In the genomic region with DNA sequence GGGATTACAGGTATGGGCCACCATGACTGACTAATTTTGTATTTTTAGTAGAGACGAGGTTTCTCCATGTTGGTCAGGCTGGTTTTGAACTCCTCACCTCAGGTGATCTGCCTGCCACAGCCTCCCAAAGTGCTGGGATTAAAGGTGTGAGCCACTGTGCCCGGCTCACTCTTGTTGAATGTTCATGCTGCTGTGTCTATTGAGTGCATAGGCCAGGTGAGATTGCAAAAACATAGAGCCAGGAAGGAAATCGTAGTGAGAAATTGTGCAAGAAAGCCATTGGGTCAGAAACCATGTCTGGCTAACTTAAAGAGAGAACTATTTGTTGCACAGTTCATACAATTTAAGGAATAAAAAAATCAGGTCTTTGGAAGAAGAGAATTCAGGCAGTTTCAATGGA, we compare ENCODE assay signal across 1 cellular context.
TF ChIP-seq lines count a peak whose summit lies in the region.

No MANE protein-coding gene starts in this region.

TF ChIP-seq in HepG2, 621 proteins besides CTCF, POLR2A, EP300 and RAD21 (continued from another document and continues in another):
- TF ChIP-seq, protein P1, sequence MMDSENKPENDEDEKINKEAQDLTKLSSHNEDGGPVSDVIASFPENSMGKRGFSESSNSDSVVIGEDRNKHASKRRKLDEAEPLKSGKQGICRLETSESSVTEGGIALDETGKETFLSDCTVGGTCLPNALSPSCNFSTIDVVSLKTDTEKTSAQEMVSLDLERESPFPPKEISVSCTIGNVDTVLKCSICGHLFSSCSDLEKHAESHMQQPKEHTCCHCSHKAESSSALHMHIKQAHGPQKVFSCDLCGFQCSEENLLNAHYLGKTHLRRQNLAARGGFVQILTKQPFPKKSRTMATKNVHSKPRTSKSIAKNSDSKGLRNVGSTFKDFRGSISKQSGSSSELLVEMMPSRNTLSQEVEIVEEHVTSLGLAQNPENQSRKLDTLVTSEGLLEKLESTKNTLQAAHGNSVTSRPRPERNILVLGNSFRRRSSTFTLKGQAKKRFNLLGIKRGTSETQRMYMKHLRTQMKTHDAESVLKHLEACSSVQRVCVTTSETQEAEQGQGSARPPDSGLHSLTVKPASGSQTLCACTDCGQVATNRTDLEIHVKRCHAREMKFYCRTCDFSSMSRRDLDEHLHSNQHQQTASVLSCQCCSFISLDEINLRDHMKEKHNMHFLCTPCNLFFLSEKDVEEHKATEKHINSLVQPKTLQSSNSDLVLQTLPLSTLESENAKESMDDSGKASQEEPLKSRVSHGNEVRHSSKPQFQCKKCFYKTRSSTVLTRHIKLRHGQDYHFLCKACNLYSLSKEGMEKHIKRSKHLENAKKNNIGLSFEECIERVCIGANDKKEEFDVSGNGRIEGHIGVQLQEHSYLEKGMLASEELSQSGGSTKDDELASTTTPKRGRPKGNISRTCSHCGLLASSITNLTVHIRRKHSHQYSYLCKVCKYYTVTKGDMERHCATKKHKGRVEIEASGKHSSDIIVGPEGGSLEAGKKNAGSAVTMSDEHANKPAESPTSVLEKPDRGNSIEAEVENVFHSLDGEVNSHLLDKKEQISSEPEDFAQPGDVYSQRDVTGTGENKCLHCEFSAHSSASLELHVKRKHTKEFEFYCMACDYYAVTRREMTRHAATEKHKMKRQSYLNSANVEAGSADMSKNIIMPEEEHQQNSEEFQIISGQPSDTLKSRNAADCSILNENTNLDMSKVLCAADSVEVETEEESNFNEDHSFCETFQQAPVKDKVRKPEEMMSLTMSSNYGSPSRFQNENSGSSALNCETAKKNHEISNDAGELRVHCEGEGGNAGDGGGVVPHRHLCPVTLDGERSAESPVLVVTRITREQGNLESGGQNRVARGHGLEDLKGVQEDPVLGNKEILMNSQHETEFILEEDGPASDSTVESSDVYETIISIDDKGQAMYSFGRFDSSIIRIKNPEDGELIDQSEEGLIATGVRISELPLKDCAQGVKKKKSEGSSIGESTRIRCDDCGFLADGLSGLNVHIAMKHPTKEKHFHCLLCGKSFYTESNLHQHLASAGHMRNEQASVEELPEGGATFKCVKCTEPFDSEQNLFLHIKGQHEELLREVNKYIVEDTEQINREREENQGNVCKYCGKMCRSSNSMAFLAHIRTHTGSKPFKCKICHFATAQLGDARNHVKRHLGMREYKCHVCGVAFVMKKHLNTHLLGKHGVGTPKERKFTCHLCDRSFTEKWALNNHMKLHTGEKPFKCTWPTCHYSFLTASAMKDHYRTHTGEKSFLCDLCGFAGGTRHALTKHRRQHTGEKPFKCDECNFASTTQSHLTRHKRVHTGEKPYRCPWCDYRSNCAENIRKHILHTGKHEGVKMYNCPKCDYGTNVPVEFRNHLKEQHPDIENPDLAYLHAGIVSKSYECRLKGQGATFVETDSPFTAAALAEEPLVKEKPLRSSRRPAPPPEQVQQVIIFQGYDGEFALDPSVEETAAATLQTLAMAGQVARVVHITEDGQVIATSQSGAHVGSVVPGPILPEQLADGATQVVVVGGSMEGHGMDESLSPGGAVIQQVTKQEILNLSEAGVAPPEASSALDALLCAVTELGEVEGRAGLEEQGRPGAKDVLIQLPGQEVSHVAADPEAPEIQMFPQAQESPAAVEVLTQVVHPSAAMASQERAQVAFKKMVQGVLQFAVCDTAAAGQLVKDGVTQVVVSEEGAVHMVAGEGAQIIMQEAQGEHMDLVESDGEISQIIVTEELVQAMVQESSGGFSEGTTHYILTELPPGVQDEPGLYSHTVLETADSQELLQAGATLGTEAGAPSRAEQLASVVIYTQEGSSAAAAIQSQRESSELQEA (CRISPR knock-in tag; IDR thresholded peaks at IDR 0.05; ENCODE audit: not compliant biosample characterization): no peak
- TF ChIP-seq, protein P2, sequence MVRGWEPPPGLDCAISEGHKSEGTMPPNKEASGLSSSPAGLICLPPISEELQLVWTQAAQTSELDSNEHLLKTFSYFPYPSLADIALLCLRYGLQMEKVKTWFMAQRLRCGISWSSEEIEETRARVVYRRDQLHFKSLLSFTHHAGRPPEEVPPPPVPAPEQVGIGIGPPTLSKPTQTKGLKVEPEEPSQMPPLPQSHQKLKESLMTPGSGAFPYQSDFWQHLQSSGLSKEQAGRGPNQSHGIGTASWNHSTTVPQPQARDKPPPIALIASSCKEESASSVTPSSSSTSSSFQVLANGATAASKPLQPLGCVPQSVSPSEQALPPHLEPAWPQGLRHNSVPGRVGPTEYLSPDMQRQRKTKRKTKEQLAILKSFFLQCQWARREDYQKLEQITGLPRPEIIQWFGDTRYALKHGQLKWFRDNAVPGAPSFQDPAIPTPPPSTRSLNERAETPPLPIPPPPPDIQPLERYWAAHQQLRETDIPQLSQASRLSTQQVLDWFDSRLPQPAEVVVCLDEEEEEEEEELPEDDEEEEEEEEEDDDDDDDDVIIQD (CRISPR knock-in tag; IDR thresholded peaks at IDR 0.05; ENCODE audit: low read depth): peak; percentile 95
- TF ChIP-seq DPF2 (CRISPR knock-in tag; IDR thresholded peaks at IDR 0.05; ENCODE audit: borderline replicate concordance, low read depth) (0 out of 2 replicates have a peak, but pooled peaks have one; percentile 19), RXRB (CRISPR knock-in tag; IDR thresholded peaks at IDR 0.05; ENCODE audit: borderline replicate concordance) (peak; percentile 46; the same call in 1 of the 2 replicates), GATAD2A (CRISPR knock-in tag; IDR thresholded peaks at IDR 0.05) (peak; percentile 86), RCOR2 (CRISPR knock-in tag; IDR thresholded peaks at IDR 0.05) (peak; percentile 72; the same call in 1 of the 2 replicates), THYN1 (CRISPR knock-in tag; IDR thresholded peaks at IDR 0.05; ENCODE audit: borderline replicate concordance, low read depth) (no peak), HOXA7 (CRISPR knock-in tag; IDR thresholded peaks at IDR 0.05) (0 out of 2 replicates have a peak, but pooled peaks have one; percentile 54), PITX1 (CRISPR knock-in tag; IDR thresholded peaks at IDR 0.05) (peak; percentile 69), THAP11 (CRISPR knock-in tag; IDR thresholded peaks at IDR 0.05) (peak; percentile 55), ZBTB7A (CRISPR knock-in tag; IDR thresholded peaks at IDR 0.05) (no peak), ZNF331 (CRISPR knock-in tag; IDR thresholded peaks at IDR 0.05) (peak; percentile 61; the same call in 1 of the 2 replicates), HOXA9 (CRISPR knock-in tag; IDR thresholded peaks at IDR 0.05; ENCODE audit: borderline replicate concordance) (0 out of 2 replicates have a peak, but pooled peaks have one; percentile 49), FOSL2 (CRISPR knock-in tag; IDR thresholded peaks at IDR 0.05) (peak; percentile 45; the same call in 1 of the 2 replicates), SMC3 (IDR thresholded peaks at IDR 0.05; ENCODE audit: low read length) (peak; percentile 24; the same call in 1 of the 2 replicates), ATF7 (IDR thresholded peaks at IDR 0.05) (no peak), ATF7 (CRISPR knock-in tag; IDR thresholded peaks at IDR 0.05) (no peak), ZSCAN21 (CRISPR knock-in tag; IDR thresholded peaks at IDR 0.05; ENCODE audit: borderline replicate concordance) (no peak), YEATS4 (CRISPR knock-in tag; IDR thresholded peaks at IDR 0.05; ENCODE audit: borderline replicate concordance) (0 out of 2 replicates have a peak, but pooled peaks have one; percentile 28), ATAD3A (CRISPR knock-in tag; IDR thresholded peaks at IDR 0.05) (no peak), SNAPC2 (CRISPR knock-in tag; IDR thresholded peaks at IDR 0.05) (no peak), NFYC (CRISPR knock-in tag; IDR thresholded peaks at IDR 0.05) (no peak), ZSCAN20 (CRISPR knock-in tag; IDR thresholded peaks at IDR 0.05; ENCODE audit: borderline replicate concordance) (0 out of 2 replicates have a peak, but pooled peaks have one; percentile 32)
- TF ChIP-seq, protein P3, sequence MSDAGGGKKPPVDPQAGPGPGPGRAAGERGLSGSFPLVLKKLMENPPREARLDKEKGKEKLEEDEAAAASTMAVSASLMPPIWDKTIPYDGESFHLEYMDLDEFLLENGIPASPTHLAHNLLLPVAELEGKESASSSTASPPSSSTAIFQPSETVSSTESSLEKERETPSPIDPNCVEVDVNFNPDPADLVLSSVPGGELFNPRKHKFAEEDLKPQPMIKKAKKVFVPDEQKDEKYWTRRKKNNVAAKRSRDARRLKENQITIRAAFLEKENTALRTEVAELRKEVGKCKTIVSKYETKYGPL (CRISPR knock-in tag; IDR thresholded peaks at IDR 0.05): 0 out of 2 replicates have a peak, but pooled peaks have one; percentile 27
- TF ChIP-seq, protein P4, sequence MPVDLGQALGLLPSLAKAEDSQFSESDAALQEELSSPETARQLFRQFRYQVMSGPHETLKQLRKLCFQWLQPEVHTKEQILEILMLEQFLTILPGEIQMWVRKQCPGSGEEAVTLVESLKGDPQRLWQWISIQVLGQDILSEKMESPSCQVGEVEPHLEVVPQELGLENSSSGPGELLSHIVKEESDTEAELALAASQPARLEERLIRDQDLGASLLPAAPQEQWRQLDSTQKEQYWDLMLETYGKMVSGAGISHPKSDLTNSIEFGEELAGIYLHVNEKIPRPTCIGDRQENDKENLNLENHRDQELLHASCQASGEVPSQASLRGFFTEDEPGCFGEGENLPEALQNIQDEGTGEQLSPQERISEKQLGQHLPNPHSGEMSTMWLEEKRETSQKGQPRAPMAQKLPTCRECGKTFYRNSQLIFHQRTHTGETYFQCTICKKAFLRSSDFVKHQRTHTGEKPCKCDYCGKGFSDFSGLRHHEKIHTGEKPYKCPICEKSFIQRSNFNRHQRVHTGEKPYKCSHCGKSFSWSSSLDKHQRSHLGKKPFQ (CRISPR knock-in tag; IDR thresholded peaks at IDR 0.05; ENCODE audit: insufficient replicate concordance): peak; percentile 60
- TF ChIP-seq, protein P5, sequence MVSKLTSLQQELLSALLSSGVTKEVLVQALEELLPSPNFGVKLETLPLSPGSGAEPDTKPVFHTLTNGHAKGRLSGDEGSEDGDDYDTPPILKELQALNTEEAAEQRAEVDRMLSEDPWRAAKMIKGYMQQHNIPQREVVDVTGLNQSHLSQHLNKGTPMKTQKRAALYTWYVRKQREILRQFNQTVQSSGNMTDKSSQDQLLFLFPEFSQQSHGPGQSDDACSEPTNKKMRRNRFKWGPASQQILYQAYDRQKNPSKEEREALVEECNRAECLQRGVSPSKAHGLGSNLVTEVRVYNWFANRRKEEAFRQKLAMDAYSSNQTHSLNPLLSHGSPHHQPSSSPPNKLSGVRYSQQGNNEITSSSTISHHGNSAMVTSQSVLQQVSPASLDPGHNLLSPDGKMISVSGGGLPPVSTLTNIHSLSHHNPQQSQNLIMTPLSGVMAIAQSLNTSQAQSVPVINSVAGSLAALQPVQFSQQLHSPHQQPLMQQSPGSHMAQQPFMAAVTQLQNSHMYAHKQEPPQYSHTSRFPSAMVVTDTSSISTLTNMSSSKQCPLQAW (CRISPR knock-in tag; IDR thresholded peaks at IDR 0.05): peak; percentile 33; the same call in 1 of the 2 replicates
- TF ChIP-seq, protein P6, sequence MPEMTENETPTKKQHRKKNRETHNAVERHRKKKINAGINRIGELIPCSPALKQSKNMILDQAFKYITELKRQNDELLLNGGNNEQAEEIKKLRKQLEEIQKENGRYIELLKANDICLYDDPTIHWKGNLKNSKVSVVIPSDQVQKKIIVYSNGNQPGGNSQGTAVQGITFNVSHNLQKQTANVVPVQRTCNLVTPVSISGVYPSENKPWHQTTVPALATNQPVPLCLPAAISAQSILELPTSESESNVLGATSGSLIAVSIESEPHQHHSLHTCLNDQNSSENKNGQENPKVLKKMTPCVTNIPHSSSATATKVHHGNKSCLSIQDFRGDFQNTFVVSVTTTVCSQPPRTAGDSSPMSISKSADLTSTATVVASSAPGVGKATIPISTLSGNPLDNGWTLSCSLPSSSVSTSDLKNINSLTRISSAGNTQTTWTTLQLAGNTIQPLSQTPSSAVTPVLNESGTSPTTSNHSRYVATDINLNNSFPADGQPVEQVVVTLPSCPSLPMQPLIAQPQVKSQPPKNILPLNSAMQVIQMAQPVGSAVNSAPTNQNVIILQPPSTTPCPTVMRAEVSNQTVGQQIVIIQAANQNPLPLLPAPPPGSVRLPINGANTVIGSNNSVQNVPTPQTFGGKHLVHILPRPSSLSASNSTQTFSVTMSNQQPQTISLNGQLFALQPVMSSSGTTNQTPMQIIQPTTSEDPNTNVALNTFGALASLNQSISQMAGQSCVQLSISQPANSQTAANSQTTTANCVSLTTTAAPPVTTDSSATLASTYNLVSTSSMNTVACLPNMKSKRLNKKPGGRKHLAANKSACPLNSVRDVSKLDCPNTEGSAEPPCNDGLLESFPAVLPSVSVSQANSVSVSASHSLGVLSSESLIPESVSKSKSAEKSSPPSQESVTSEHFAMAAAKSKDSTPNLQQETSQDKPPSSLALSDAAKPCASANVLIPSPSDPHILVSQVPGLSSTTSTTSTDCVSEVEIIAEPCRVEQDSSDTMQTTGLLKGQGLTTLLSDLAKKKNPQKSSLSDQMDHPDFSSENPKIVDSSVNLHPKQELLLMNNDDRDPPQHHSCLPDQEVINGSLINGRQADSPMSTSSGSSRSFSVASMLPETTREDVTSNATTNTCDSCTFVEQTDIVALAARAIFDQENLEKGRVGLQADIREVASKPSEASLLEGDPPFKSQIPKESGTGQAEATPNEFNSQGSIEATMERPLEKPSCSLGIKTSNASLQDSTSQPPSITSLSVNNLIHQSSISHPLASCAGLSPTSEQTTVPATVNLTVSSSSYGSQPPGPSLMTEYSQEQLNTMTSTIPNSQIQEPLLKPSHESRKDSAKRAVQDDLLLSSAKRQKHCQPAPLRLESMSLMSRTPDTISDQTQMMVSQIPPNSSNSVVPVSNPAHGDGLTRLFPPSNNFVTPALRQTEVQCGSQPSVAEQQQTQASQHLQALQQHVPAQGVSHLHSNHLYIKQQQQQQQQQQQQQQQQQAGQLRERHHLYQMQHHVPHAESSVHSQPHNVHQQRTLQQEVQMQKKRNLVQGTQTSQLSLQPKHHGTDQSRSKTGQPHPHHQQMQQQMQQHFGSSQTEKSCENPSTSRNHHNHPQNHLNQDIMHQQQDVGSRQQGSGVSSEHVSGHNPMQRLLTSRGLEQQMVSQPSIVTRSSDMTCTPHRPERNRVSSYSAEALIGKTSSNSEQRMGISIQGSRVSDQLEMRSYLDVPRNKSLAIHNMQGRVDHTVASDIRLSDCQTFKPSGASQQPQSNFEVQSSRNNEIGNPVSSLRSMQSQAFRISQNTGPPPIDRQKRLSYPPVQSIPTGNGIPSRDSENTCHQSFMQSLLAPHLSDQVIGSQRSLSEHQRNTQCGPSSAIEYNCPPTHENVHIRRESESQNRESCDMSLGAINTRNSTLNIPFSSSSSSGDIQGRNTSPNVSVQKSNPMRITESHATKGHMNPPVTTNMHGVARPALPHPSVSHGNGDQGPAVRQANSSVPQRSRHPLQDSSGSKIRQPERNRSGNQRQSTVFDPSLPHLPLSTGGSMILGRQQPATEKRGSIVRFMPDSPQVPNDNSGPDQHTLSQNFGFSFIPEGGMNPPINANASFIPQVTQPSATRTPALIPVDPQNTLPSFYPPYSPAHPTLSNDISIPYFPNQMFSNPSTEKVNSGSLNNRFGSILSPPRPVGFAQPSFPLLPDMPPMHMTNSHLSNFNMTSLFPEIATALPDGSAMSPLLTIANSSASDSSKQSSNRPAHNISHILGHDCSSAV (CRISPR knock-in tag; IDR thresholded peaks at IDR 0.05; ENCODE audit: borderline replicate concordance): no peak
